Comparison of ENCODE assay signal across 18 cellular contexts in the genomic region with DNA sequence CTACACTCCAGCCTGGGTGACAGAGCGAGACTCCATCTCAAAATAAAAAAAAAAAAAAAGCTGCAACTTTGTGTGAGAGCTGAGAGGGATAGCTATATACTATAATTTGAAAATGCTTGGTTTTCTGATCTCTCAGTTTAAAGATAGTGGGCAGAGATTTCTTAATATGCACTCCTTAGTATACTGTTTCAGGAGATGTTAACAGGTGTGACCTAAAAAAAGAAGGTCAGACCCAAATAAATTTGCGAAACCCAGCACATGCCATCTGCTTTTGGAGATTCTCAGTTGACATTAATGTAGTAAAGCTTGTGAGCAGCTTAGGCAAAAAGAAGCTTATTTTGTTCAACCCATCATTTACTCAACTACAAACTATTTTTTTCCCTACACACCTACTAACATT.
"Had no signal": no experiment of that assay in that cellular context is flagged by ENCODE, and none has a peak within 500 bp of the region (broad histone marks: within the 10 kb centered on the region; RNA-seq: fewer than 3 reads in every experiment).

No MANE protein-coding gene starts in this region.

- H3K9me3 ChIP-seq: SJSA1 had no signal

- H3K27me3 ChIP-seq: SJSA1 had no signal

- H3K4me3 ChIP-seq: SJSA1, SK-N-MC had no signal

- H3K4me1 ChIP-seq: SJSA1 had no signal

- DNase-seq: KBM-7, MV-4-11, NCI-H1048, NCI-H1105, NCI-H1417, NCI-H1436 treated with DMSO at 0.1 percent for 48 hours, NCI-H1694, NCI-H187 treated with DMSO at 0.1 percent for 48 hours, NCI-H2029 treated with DMSO at 0.1 percent for 48 hours, NCI-H2171 treated with DMSO at 0.1 percent for 48 hours, NCI-H524 treated with DMSO at 0.1 percent for 48 hours, NCI-H69, NCI-H774, Right ventricle myocardium superior, RPMI8226, SIG-M5 had no signal

- H3K27ac ChIP-seq: SJSA1, SK-N-MC had no signal
